Comparison of ENCODE assay signal across 33 cellular contexts in genomic region chr15:95431518-95431917, GRCh38.
"Had no signal": no experiment of that assay in that cellular context is flagged by ENCODE, and none has a peak within 500 bp of the region (broad histone marks: within the 10 kb centered on the region; RNA-seq: fewer than 3 reads in every experiment).

No MANE protein-coding gene starts in this region.

- H3K27ac Mint-ChIP-seq: activated B cell treated with CpG ODN at 0.5 μM for 24 hours; activated CD8-positive, alpha-beta T cell treated with anti-CD3 and anti-CD28 coated beads for 36 hours; activated naive CD8-positive, alpha-beta T cell; activated naive CD8-positive, alpha-beta T cell treated with anti-CD3 and anti-CD28 coated beads, Interleukin-2, amount 50 U/mL, for 24 hours; activated T-helper 17 cell treated with anti-CD3 and anti-CD28 coated beads, Interleukin-2, amount 50 U/mL, for 72 hours; effector memory CD8-positive, alpha-beta T cell; T-helper 17 cell; T-helper 2 cell treated with Interferon-gamma antibody and Interleukin-4, amounts not matched to agents 5 μg/mL and 100 μg/mL, for 36 hours had no signal

- DNase-seq: activated B cell treated with CpG ODN at 0.5 μM for 24 hours; activated CD4-positive, alpha-beta T cell treated with anti-CD3 and anti-CD28 coated beads for 48 hours; activated CD4-positive, alpha-beta T cell treated with anti-CD3 and anti-CD28 coated beads, Interleukin-2, amount 50 U/mL, for 1 hour; activated CD4-positive, alpha-beta T cell treated with anti-CD3 and anti-CD28 coated beads, Interleukin-2, amount 50 U/mL, for 48 hours; activated CD8-positive, alpha-beta memory T cell treated with anti-CD3 and anti-CD28 coated beads for 24 hours; activated CD8-positive, alpha-beta T cell treated with anti-CD3 and anti-CD28 coated beads for 36 hours; activated effector memory CD4-positive, alpha-beta T cell treated with Interleukin-2 at 50 U/mL for 16 hours; activated gamma-delta T cell treated with Interleukin-2 at 50 U/mL for 16 hours; activated naive CD4-positive, alpha-beta T cell treated with anti-CD3 and anti-CD28 coated beads, Interleukin-2, amount 50 U/mL, for 16 hours; activated naive CD4-positive, alpha-beta T cell treated with Interleukin-2 at 50 U/mL for 16 hours; activated naive CD8-positive, alpha-beta T cell treated with anti-CD3 and anti-CD28 coated beads, Interleukin-2, amount 50 U/mL, for 24 hours; activated T-cell treated with anti-CD3 and anti-CD28 coated beads, Interleukin-2, amount 50 U/mL, for 4 hours; brain microvascular endothelial cell; cortex of kidney; dermis blood vessel endothelial cell; effector CD4-positive, alpha-beta T cell; effector memory CD8-positive, alpha-beta T cell; erythroblast; foreskin melanocyte; heart right ventricle; T-helper 1 cell; T-helper 17 cell; T1000; WERI-Rb-1 had no signal

- H3K4me3 Mint-ChIP-seq: activated B cell treated with CpG ODN at 0.5 μM for 24 hours; activated CD8-positive, alpha-beta T cell treated with anti-CD3 and anti-CD28 coated beads for 36 hours; activated naive CD8-positive, alpha-beta T cell; activated naive CD8-positive, alpha-beta T cell treated with anti-CD3 and anti-CD28 coated beads, Interleukin-2, amount 50 U/mL, for 24 hours; activated T-cell treated with anti-CD3 and anti-CD28 coated beads, Interleukin-2, amount 50 U/mL, for 4 hours; activated T-helper 17 cell treated with anti-CD3 and anti-CD28 coated beads, Interleukin-2, amount 50 U/mL, for 72 hours; central memory CD8-positive, alpha-beta T cell; effector memory CD8-positive, alpha-beta T cell; T-helper 17 cell; T-helper 2 cell treated with Interferon-gamma antibody and Interleukin-4, amounts not matched to agents 5 μg/mL and 100 μg/mL, for 36 hours had no signal

- H3K4me1 Mint-ChIP-seq: activated B cell treated with CpG ODN at 0.5 μM for 24 hours; activated T-helper 17 cell treated with anti-CD3 and anti-CD28 coated beads, Interleukin-2, amount 50 U/mL, for 72 hours; T-helper 17 cell had no signal

- ATAC-seq: activated CD4-positive, CD25-positive, alpha-beta regulatory T cell treated with anti-CD3 and anti-CD28 coated beads, Interleukin-2, amount 50 U/mL, for 24 hours; activated CD8-positive, alpha-beta T cell treated with anti-CD3 and anti-CD28 coated beads for 36 hours; activated naive CD8-positive, alpha-beta T cell treated with anti-CD3 and anti-CD28 coated beads, Interleukin-2, amount 50 U/mL, for 24 hours; activated T-cell treated with anti-CD3 and anti-CD28 coated beads, Interleukin-2, amount 50 U/mL, for 4 hours; activated T-helper 17 cell treated with anti-CD3 and anti-CD28 coated beads, Interleukin-2, amount 50 U/mL, for 72 hours; effector memory CD8-positive, alpha-beta T cell; gastroesophageal sphincter; heart right ventricle; T-helper 17 cell had no signal

- H3K4me3 ChIP-seq: esophagus muscularis mucosa, gastroesophageal sphincter, heart right ventricle had no signal

- H3K36me3 Mint-ChIP-seq: activated naive CD8-positive, alpha-beta T cell had no signal

- H3K27me3 Mint-ChIP-seq: activated B cell treated with CpG ODN at 0.5 μM for 24 hours; central memory CD8-positive, alpha-beta T cell; T-helper 17 cell had no signal

- H3K9me3 ChIP-seq: esophagus muscularis mucosa, gastroesophageal sphincter had no signal

- H3K27ac ChIP-seq: brain microvascular endothelial cell, heart right ventricle, WERI-Rb-1 had no signal

- H3K36me3 ChIP-seq: brain microvascular endothelial cell, esophagus muscularis mucosa, gastroesophageal sphincter, heart right ventricle, WERI-Rb-1 had no signal

- FAIRE-seq: astrocyte, bronchial epithelial cell had no signal

- H3K27me3 ChIP-seq: brain microvascular endothelial cell, esophagus muscularis mucosa, gastroesophageal sphincter, heart right ventricle had no signal
